In genomic region chr10:91033536-91033935, GRCh38 we compare ENCODE assay signal across 19 cellular contexts.
DNase-seq lines count a peak whose midpoint lies in the region; ATAC-seq, FAIRE-seq and TF ChIP-seq lines count a peak whose summit lies in the region.
"Had no signal": no experiment of that assay in that cellular context is flagged by ENCODE, and none has a peak within 500 bp of the region (broad histone marks: within the 10 kb centered on the region; RNA-seq: fewer than 3 reads in every experiment).

No MANE protein-coding gene starts in this region.

- no peak for FAIRE-seq in frontal cortex (lab: Jason Lieb, UNC)
- FAIRE-seq in HepG2 (lab: Jason Lieb, UNC) = no peak
- FAIRE-seq: D721Med, GM18507, urothelium cell line had no signal

- TF ChIP-seq EP300 in HepG2 (IDR thresholded peaks at IDR 0.05; ENCODE audit: low read depth in 2 of 2, low read length in 2 of 2) = no peak
- TF ChIP-seq EP300 in HepG2 (CRISPR knock-in tag; IDR thresholded peaks at IDR 0.05; ENCODE audit: borderline replicate concordance) = no peak

- BruUV-seq in HepG2 (replicated peaks; lab: Mats Ljungman, UMichigan) = no TSS peak

- 56% methylated on average over 5 of the region's 5 CpGs for WGBS in HepG2 (ENCODE audit: low lambda C conversion rate)

- DNase-seq in BE2C (peak; percentile 62), mesothelial cell of epicardium (ENCODE audit: low spot score in 2 of 2, unreplicated experiment in 2 of 2) (no peak), posterior cingulate gyrus (no peak), frontal cortex (ENCODE audit: low spot score in 2 of 2) (no peak), HepG2 (ENCODE audit: low spot score) (no peak)
- DNase-seq in CD4-positive, CD25-positive, alpha-beta regulatory T cell = no peak
- DNase-seq in activated CD8-positive, alpha-beta T cell treated with anti-CD3 and anti-CD28 coated beads, Interleukin-2, amount 10 ng/mL, durations not matched to agents 7 days and 5 days = no peak
- no peak for DNase-seq in NK-92 treated with Interleukin-12 subunit alpha and Interleukin-12 subunit beta, amount 100 ng/mL, for 24 hours (lab: John Stamatoyannopoulos, UW)
- DNase-seq: amygdala; effector CD8-positive, alpha-beta T cell; NCI-H1092 treated with DMSO at 0.1 percent for 48 hours; NCI-H2029 treated with DMSO at 0.1 percent for 48 hours; NCI-H446; PC-9; SHP77 treated with DMSO at 0.1 percent for 48 hours had no signal

- in situ Hi-C loops in HepG2 (cut with HindIII; ENCODE audit: extremely low pct_ligation_motif_present, low pct_unique_long_range_greater_than_20kb) = no loop called here

- TF ChIP-seq RAD21 in HepG2 (CRISPR knock-in tag; IDR thresholded peaks at IDR 0.05) = no peak

- peak overlapping the region; percentile 1 for H3K4me3 ChIP-seq in BE2C (ENCODE audit: low read depth, low read length)
- H3K4me3 ChIP-seq in CD4-positive, CD25-positive, alpha-beta regulatory T cell (ENCODE audit: low read depth, low read length) = peak overlapping the region; percentile 4
- H3K4me3 ChIP-seq in HepG2 (replicated peaks in 1 of 3; ENCODE audit: insufficient read depth in 1 of 3, low read depth in 2 of 3, low read length in 3 of 3) = no peak overlapping the region
- H3K4me3 ChIP-seq: PC-9 had no signal

- POLR2A ChIA-PET in activated CD8-positive, alpha-beta T cell treated with anti-CD3 and anti-CD28 coated beads, Interleukin-2, amount 10 ng/mL, durations not matched to agents 7 days and 5 days (lab: Charles Lee) = interaction anchor here (1.1 kb wide), 1 partner anchor 130 kb away, joined by 4 read pairs; no protein-coding TSS in a partner anchor
- POLR2A ChIA-PET in HepG2 (lab: Yijun Ruan, JAX) = no interaction called here

- H3K9ac ChIP-seq in HepG2 (ENCODE audit: insufficient read depth, low read depth, low read length) = no peak overlapping the region
- H3K9ac ChIP-seq: KMS-11 had no signal

- peaks cover 0 to 8% (median 2%) of the 10 kb centered on the region in 7 donors for H3K9me3 Mint-ChIP-seq in CD4-positive, CD25-positive, alpha-beta regulatory T cell
- H3K9me3 Mint-ChIP-seq in activated CD8-positive, alpha-beta T cell treated with anti-CD3 and anti-CD28 coated beads, Interleukin-2, amount 10 ng/mL, durations not matched to agents 7 days and 5 days (ENCODE audit: insufficient read depth) = no peaks in the 10 kb centered on the region
- H3K9me3 Mint-ChIP-seq in mesothelial cell of epicardium = no peaks in the 10 kb centered on the region

- TF ChIP-seq POLR2A in HepG2 (IDR thresholded peaks at IDR 0.05; ENCODE audit: insufficient read depth in 1 of 2, low read depth in 2 of 2, low read length in 2 of 2) = no peak

- H3K27me3 Mint-ChIP-seq in CD4-positive, CD25-positive, alpha-beta regulatory T cell = no peaks in the 10 kb centered on the region
- H3K27me3 Mint-ChIP-seq in activated CD8-positive, alpha-beta T cell treated with anti-CD3 and anti-CD28 coated beads, Interleukin-2, amount 10 ng/mL, durations not matched to agents 7 days and 5 days (ENCODE audit: low read depth) = peaks cover 3% of the 10 kb centered on the region
- peaks cover 4% of the 10 kb centered on the region for H3K27me3 Mint-ChIP-seq in mesothelial cell of epicardium (ENCODE audit: low read depth)

- no peaks in the 10 kb centered on the region for H3K9me3 ChIP-seq in BE2C
- no peaks in the 10 kb centered on the region for H3K9me3 ChIP-seq in CD4-positive, CD25-positive, alpha-beta regulatory T cell (ENCODE audit: control insufficient read depth in 2 of 2, low read length in 2 of 2)
- H3K9me3 ChIP-seq in HepG2 (ENCODE audit: low read length) = no peaks in the 10 kb centered on the region

- no peak overlapping the region for H3K27ac ChIP-seq in CD4-positive, CD25-positive, alpha-beta regulatory T cell (ENCODE audit: insufficient read depth, low read length, poor library complexity, severe bottlenecking)
- no peak overlapping the region for H3K27ac ChIP-seq in HepG2 (ENCODE audit: extremely low read length, insufficient read depth, low read length)
- H3K27ac ChIP-seq: KMS-11, PC-9 had no signal

- intact Hi-C loops in posterior cingulate gyrus (cut with DNase I) (no loop called here), HepG2 (cut with micrococcal nuclease; ENCODE audit: unreplicated experiment) (no loop called here)

- peak overlapping the region in 1 of 4 donors; percentile 7 for H3K4me3 Mint-ChIP-seq in CD4-positive, CD25-positive, alpha-beta regulatory T cell
- no peak overlapping the region for H3K4me3 Mint-ChIP-seq in activated CD8-positive, alpha-beta T cell treated with anti-CD3 and anti-CD28 coated beads, Interleukin-2, amount 10 ng/mL, durations not matched to agents 7 days and 5 days
- no peak overlapping the region for H3K4me3 Mint-ChIP-seq in mesothelial cell of epicardium

- H4K20me1 ChIP-seq in HepG2 (ENCODE audit: insufficient read depth, low read length) = no peaks in the 10 kb centered on the region

- no peak overlapping the region for H2AFZ ChIP-seq in HepG2 (ENCODE audit: low read length)
- H2AFZ ChIP-seq: PC-9 had no signal

- H3K4me1 ChIP-seq in BE2C = peaks cover 18% of the 10 kb centered on the region
- H3K4me1 ChIP-seq in CD4-positive, CD25-positive, alpha-beta regulatory T cell (ENCODE audit: control insufficient read depth, insufficient read depth, low read length, poor library complexity, severe bottlenecking) = peaks cover 8% of the 10 kb centered on the region
- peaks cover 10% of the 10 kb centered on the region for H3K4me1 ChIP-seq in HepG2 (ENCODE audit: insufficient read depth, low read length)

- H3K36me3 ChIP-seq in BE2C (no peaks in the 10 kb centered on the region), HepG2 (replicated peaks in 1 of 2; ENCODE audit: control insufficient read depth in 1 of 2, insufficient read depth in 2 of 2, low read length in 2 of 2) (no peaks in the 10 kb centered on the region)
- H3K36me3 ChIP-seq in CD4-positive, CD25-positive, alpha-beta regulatory T cell (ENCODE audit: control insufficient read depth, insufficient read depth, low read length) = no peaks in the 10 kb centered on the region

- TF ChIP-seq CTCF in BE2C (IDR thresholded peaks at IDR 0.05; ENCODE audit: low read depth, low read length) (no peak), mesothelial cell of epicardium (IDR thresholded peaks at IDR 0.05; ENCODE audit: unreplicated experiment) (no peak), HepG2 (CRISPR knock-in tag; IDR thresholded peaks at IDR 0.05) (no peak)

- H3K4me2 ChIP-seq in HepG2 (ENCODE audit: low read depth, low read length) = no peak overlapping the region
- H3K4me2 ChIP-seq: KMS-11, PC-9 had no signal

- peak overlapping the region; percentile 54 to 91 (median 72) for H3K27ac Mint-ChIP-seq in CD4-positive, CD25-positive, alpha-beta regulatory T cell
- peak overlapping the region; percentile 92 for H3K27ac Mint-ChIP-seq in activated CD8-positive, alpha-beta T cell treated with anti-CD3 and anti-CD28 coated beads, Interleukin-2, amount 10 ng/mL, durations not matched to agents 7 days and 5 days
- H3K27ac Mint-ChIP-seq in mesothelial cell of epicardium = peak overlapping the region; percentile 23

- H3K36me3 Mint-ChIP-seq in CD4-positive, CD25-positive, alpha-beta regulatory T cell = no peaks in the 10 kb centered on the region
- H3K36me3 Mint-ChIP-seq in activated CD8-positive, alpha-beta T cell treated with anti-CD3 and anti-CD28 coated beads, Interleukin-2, amount 10 ng/mL, durations not matched to agents 7 days and 5 days (ENCODE audit: low read depth) = peaks cover 4% of the 10 kb centered on the region
- no peaks in the 10 kb centered on the region for H3K36me3 Mint-ChIP-seq in mesothelial cell of epicardium

- H3K79me2 ChIP-seq in HepG2 (ENCODE audit: insufficient read depth, low read length) = no peaks in the 10 kb centered on the region

- H3K27me3 ChIP-seq in BE2C (no peaks in the 10 kb centered on the region), HepG2 (ENCODE audit: control insufficient read depth in 1 of 2, insufficient read depth in 2 of 2, low read length in 2 of 2) (peaks cover 3 to 4% of the 10 kb centered on the region in 2 experiments; a peak in 2 of 5 replicates)
- H3K27me3 ChIP-seq in CD4-positive, CD25-positive, alpha-beta regulatory T cell (ENCODE audit: control insufficient read depth, insufficient read depth, low read length) = no peaks in the 10 kb centered on the region

- H3K4me1 Mint-ChIP-seq in CD4-positive, CD25-positive, alpha-beta regulatory T cell = peaks cover 7 to 14% (median 9%) of the 10 kb centered on the region in 4 donors
- H3K4me1 Mint-ChIP-seq in activated CD8-positive, alpha-beta T cell treated with anti-CD3 and anti-CD28 coated beads, Interleukin-2, amount 10 ng/mL, durations not matched to agents 7 days and 5 days (ENCODE audit: low read depth) = peaks cover 34% of the 10 kb centered on the region
- peaks cover 25% of the 10 kb centered on the region for H3K4me1 Mint-ChIP-seq in mesothelial cell of epicardium

- ATAC-seq in CD4-positive, CD25-positive, alpha-beta regulatory T cell (ENCODE audit: low read depth in 2 of 2) = no peak
- no peak for ATAC-seq in activated CD8-positive, alpha-beta T cell treated with anti-CD3 and anti-CD28 coated beads, Interleukin-2, amount 10 ng/mL, durations not matched to agents 7 days and 5 days
- no peak for ATAC-seq in HepG2

- CTCF ChIA-PET in activated CD8-positive, alpha-beta T cell treated with anti-CD3 and anti-CD28 coated beads, Interleukin-2, amount 10 ng/mL, durations not matched to agents 7 days and 5 days (lab: Charles Lee) = interaction anchor here (1.0 to 4.2 kb wide), 6 partner anchors 20 to 218 kb away, joined by 3 to 31 read pairs (median 4); no protein-coding TSS in a partner anchor
- CTCF ChIA-PET in HepG2 (lab: Yijun Ruan, JAX; ENCODE audit: low intra/inter-chr PET ratio, low total read pairs) = no interaction called here

TF ChIP-seq in HepG2, 621 proteins besides CTCF, POLR2A, EP300 and RAD21 (continues in another document):
- TF ChIP-seq STAT5B (CRISPR knock-in tag; IDR thresholded peaks at IDR 0.05) (no peak), IRF1 (CRISPR knock-in tag; IDR thresholded peaks at IDR 0.05; ENCODE audit: low read depth) (no peak), DPF2 (CRISPR knock-in tag; IDR thresholded peaks at IDR 0.05; ENCODE audit: borderline replicate concordance, low read depth) (no peak), ZNF20 (CRISPR knock-in tag; IDR thresholded peaks at IDR 0.05) (no peak), ZMAT3 (CRISPR knock-in tag; conservative IDR thresholded peaks at IDR 0.05) (no peak), KDM5A (IDR thresholded peaks at IDR 0.05; ENCODE audit: borderline replicate concordance, low read length) (no peak), REPIN1 (CRISPR knock-in tag; IDR thresholded peaks at IDR 0.05; ENCODE audit: borderline replicate concordance, low read depth) (no peak), FOSL1 (CRISPR knock-in tag; IDR thresholded peaks at IDR 0.05; ENCODE audit: borderline replicate concordance) (no peak), ZNF558 (CRISPR knock-in tag; IDR thresholded peaks at IDR 0.05; ENCODE audit: borderline replicate concordance) (no peak)

Comparison
In these comparisons a context has a peak if more than half of its experiments do, and no peak if none do; other contexts are left out.
1. H3K4me3 ChIP-seq: peak in BE2C (single experiment) and CD4-positive, CD25-positive, alpha-beta regulatory T cell (single experiment); none in HepG2 (0 of 3).
2. H3K27ac Mint-ChIP-seq: peak in every context shown above with its lines; median percentile 92 in activated CD8-positive, alpha-beta T cell treated with anti-CD3 and anti-CD28 coated beads, Interleukin-2, amount 10 ng/mL, durations not matched to agents 7 days and 5 days; 72 in CD4-positive, CD25-positive, alpha-beta regulatory T cell; 23 in mesothelial cell of epicardium.